Comparison of ENCODE assay signal across 16 cellular contexts in genomic region chr6:167758309-167759023, GRCh38.
DNase-seq lines count a peak whose midpoint lies in the region; ATAC-seq, FAIRE-seq and TF ChIP-seq lines count a peak whose summit lies in the region.
"Had no signal": no experiment of that assay in that cellular context is flagged by ENCODE, and none has a peak within 500 bp of the region (broad histone marks: within the 10 kb centered on the region; RNA-seq: fewer than 3 reads in every experiment).

No MANE protein-coding gene starts in this region.

- no peaks in the 10 kb centered on the region for H3F3A ChIP-seq in PC-9 (ENCODE audit: insufficient read depth, low read depth)

- H4K8ac ChIP-seq in trophoblast cell (ENCODE audit: low read depth, low read length) = no peak overlapping the region

- no CpG with 5 or more reads among the region's 20 CpGs for WGBS in trophoblast cell (ENCODE audit: extremely low coverage, insufficient coverage, insufficient read length)

- no peaks in the 10 kb centered on the region for H3K9me3 ChIP-seq in kidney (ENCODE audit: control insufficient read depth in 1 of 2, low read length in 2 of 2)
- no peaks in the 10 kb centered on the region for H3K9me3 ChIP-seq in trophoblast cell (ENCODE audit: insufficient read depth, low read depth, low read length)
- no peaks in the 10 kb centered on the region for H3K9me3 ChIP-seq in PC-9 (ENCODE audit: insufficient read depth, low read depth)

- peak overlapping the region; percentile 31 for H2AK5ac ChIP-seq in trophoblast cell (ENCODE audit: low read length)

- BruUV-seq in PC-9 (replicated peaks; lab: Mats Ljungman, UMichigan) = no TSS peak

- no peak for FAIRE-seq in kidney (lab: Jason Lieb, UNC)
- FAIRE-seq: A204.1, D721Med, H54 had no signal

- no peak overlapping the region for H4K12ac ChIP-seq in trophoblast cell (ENCODE audit: low read depth, low read length)

- no peak for TF ChIP-seq CTCF in HFFc6 (IDR thresholded peaks at IDR 0.05)
- no peak for TF ChIP-seq CTCF in kidney (IDR thresholded peaks at IDR 0.05; ENCODE audit: borderline replicate concordance, extremely low read depth, insufficient read depth)
- no peak for TF ChIP-seq CTCF in PC-9 (conservative IDR thresholded peaks at IDR 0.05)

- H2AFZ ChIP-seq in trophoblast cell (ENCODE audit: insufficient read depth, low read length, poor library complexity) = no peak overlapping the region
- no peak overlapping the region for H2AFZ ChIP-seq in PC-9

- H3K4me3 ChIP-seq in kidney (ENCODE audit: low read length in 2 of 2) = no peak overlapping the region
- no peak overlapping the region for H3K4me3 ChIP-seq in trophoblast cell (ENCODE audit: low read depth, low read length)
- H3K4me3 ChIP-seq in PC-9 = no peak overlapping the region

- H3K27me3 Mint-ChIP-seq in HFFc6 (ENCODE audit: insufficient read depth) = peaks cover 4% of the 10 kb centered on the region
- peaks cover 16% of the 10 kb centered on the region for H3K27me3 Mint-ChIP-seq in stimulated activated memory B cell treated with anti-CD40 and anti-IgM and Interleukin-4, amounts not matched to agents 10 μg/mL and 1 μg/mL and 100 μg/mL, for 72 hours

- H3K9ac ChIP-seq in kidney (ENCODE audit: low read length in 2 of 2) (no peak overlapping the region), trophoblast cell (ENCODE audit: low read length) (no peak overlapping the region)

- ATAC-seq in stimulated activated memory B cell treated with anti-CD40 and anti-IgM and Interleukin-4, amounts not matched to agents 10 μg/mL and 1 μg/mL and 100 μg/mL, for 72 hours = peak; percentile 13
- no peak for ATAC-seq in HG02938 (IDR thresholded peaks at IDR 0.05; ENCODE audit: unreplicated experiment)
- ATAC-seq: CD8-positive, alpha-beta T cell; HCT116 had no signal

- peak overlapping the region; percentile 8 for H2BK12ac ChIP-seq in trophoblast cell (ENCODE audit: low read length)

- H4K20me1 ChIP-seq in PC-9 (ENCODE audit: insufficient read depth) = no peaks in the 10 kb centered on the region

- no peaks in the 10 kb centered on the region for H3K79me2 ChIP-seq in trophoblast cell (ENCODE audit: control insufficient read depth, insufficient read depth, low read length, poor library complexity)
- no peaks in the 10 kb centered on the region for H3K79me2 ChIP-seq in PC-9 (ENCODE audit: low read depth)

- no peak overlapping the region for H3K14ac ChIP-seq in trophoblast cell (ENCODE audit: low read length)

- peak overlapping the region; percentile 82; the same call in 1 of the 2 replicates for H3K4me3 Mint-ChIP-seq in HFFc6
- no peak overlapping the region for H3K4me3 Mint-ChIP-seq in stimulated activated memory B cell treated with anti-CD40 and anti-IgM and Interleukin-4, amounts not matched to agents 10 μg/mL and 1 μg/mL and 100 μg/mL, for 72 hours
- H3K4me3 Mint-ChIP-seq: B cell; CD8-positive, alpha-beta T cell had no signal

- H3K27me3 ChIP-seq in trophoblast cell (ENCODE audit: insufficient read depth, low read length) = no peaks in the 10 kb centered on the region
- H3K27me3 ChIP-seq in PC-9 (ENCODE audit: insufficient read depth, low read depth) = peaks cover 15% of the 10 kb centered on the region; the same call in 1 of the 2 replicates

- no peaks in the 10 kb centered on the region for H3K79me1 ChIP-seq in trophoblast cell (ENCODE audit: low read length)

- H3K4me1 ChIP-seq in kidney (ENCODE audit: control insufficient read depth in 1 of 2, insufficient read depth in 1 of 2, low read depth in 1 of 2, low read length in 2 of 2) = peaks cover 8 to 12% of the 10 kb centered on the region in 2 donors
- peaks cover 15 to 16% of the 10 kb centered on the region in 2 experiments for H3K4me1 ChIP-seq in trophoblast cell (ENCODE audit: control insufficient read depth in 1 of 2, insufficient read depth in 2 of 2, low read length in 2 of 2)
- H3K4me1 ChIP-seq in PC-9 (replicated peaks; ENCODE audit: insufficient read depth) = no peaks in the 10 kb centered on the region

- H2BK120ac ChIP-seq in trophoblast cell (ENCODE audit: insufficient read depth, low read length, poor library complexity) = no peak overlapping the region

- H3K4ac ChIP-seq in trophoblast cell (ENCODE audit: low read depth, low read length) = no peak overlapping the region

- POLR2A ChIA-PET in PC-9 (lab: Charles Lee; ENCODE audit: unreplicated experiment) = no interaction called here

- H3K27ac Mint-ChIP-seq in HFFc6 = no peak overlapping the region
- no peak overlapping the region for H3K27ac Mint-ChIP-seq in stimulated activated memory B cell treated with anti-CD40 and anti-IgM and Interleukin-4, amounts not matched to agents 10 μg/mL and 1 μg/mL and 100 μg/mL, for 72 hours
- H3K27ac Mint-ChIP-seq: B cell; CD8-positive, alpha-beta T cell had no signal

- no peak overlapping the region for H3K18ac ChIP-seq in trophoblast cell (ENCODE audit: low read length)

- intact Hi-C loops in kidney (cut with DNase I) = no loop called here
- intact Hi-C loops in PC-9 (cut with micrococcal nuclease; ENCODE audit: unreplicated experiment) = loop anchor here (10.0 kb wide), 1 partner anchor 66 kb away; the partner anchor contains the start of gene AFDN

- CTCF ChIA-PET in PC-9 (lab: Charles Lee) = interaction anchor here (0.6 kb wide), 1 partner anchor 8 kb away, joined by 5 read pairs; no protein-coding TSS in a partner anchor

- no peaks in the 10 kb centered on the region for H3K9me2 ChIP-seq in PC-9 (ENCODE audit: insufficient read depth)

- no peak overlapping the region for H3K23ac ChIP-seq in trophoblast cell (ENCODE audit: low read length)

- H3K36me3 Mint-ChIP-seq in HFFc6 (ENCODE audit: low read depth) = no peaks in the 10 kb centered on the region
- no peaks in the 10 kb centered on the region for H3K36me3 Mint-ChIP-seq in stimulated activated memory B cell treated with anti-CD40 and anti-IgM and Interleukin-4, amounts not matched to agents 10 μg/mL and 1 μg/mL and 100 μg/mL, for 72 hours
- H3K36me3 Mint-ChIP-seq: CD8-positive, alpha-beta T cell had no signal

- DNase-seq in HFFc6 (no peak), kidney (peak; percentile 43), trophoblast cell (no peak), PC-9 (no peak), activated gamma-delta T cell treated with Interleukin-2 at 50 U/mL for 16 hours (no peak)
- DNase-seq: C1 segment of cervical spinal cord; CD8-positive, alpha-beta T cell; COR-L47; GF-D8 had no signal

- peak overlapping the region; percentile 15 for H4K91ac ChIP-seq in trophoblast cell (ENCODE audit: low read depth, low read length)

- H3K27ac ChIP-seq in kidney (ENCODE audit: low read depth in 2 of 2, low read length in 2 of 2) = no peak overlapping the region
- no peak overlapping the region for H3K27ac ChIP-seq in trophoblast cell (ENCODE audit: low read depth, low read length)
- no peak overlapping the region for H3K27ac ChIP-seq in PC-9

- peaks cover 14% of the 10 kb centered on the region; the same call in 1 of the 2 replicates for H3K4me1 Mint-ChIP-seq in HFFc6 (ENCODE audit: low read depth)
- no peaks in the 10 kb centered on the region for H3K4me1 Mint-ChIP-seq in stimulated activated memory B cell treated with anti-CD40 and anti-IgM and Interleukin-4, amounts not matched to agents 10 μg/mL and 1 μg/mL and 100 μg/mL, for 72 hours
- H3K4me1 Mint-ChIP-seq: B cell had no signal

- H3K9me3 Mint-ChIP-seq in HFFc6 = peaks cover 12% of the 10 kb centered on the region; the same call in 1 of the 2 replicates
- peaks cover 5% of the 10 kb centered on the region for H3K9me3 Mint-ChIP-seq in stimulated activated memory B cell treated with anti-CD40 and anti-IgM and Interleukin-4, amounts not matched to agents 10 μg/mL and 1 μg/mL and 100 μg/mL, for 72 hours
- H3K9me3 Mint-ChIP-seq: CD8-positive, alpha-beta T cell had no signal

- no peak overlapping the region for H2BK5ac ChIP-seq in trophoblast cell (ENCODE audit: low read depth, low read length, poor library complexity)

- H3K4me2 ChIP-seq in trophoblast cell (ENCODE audit: low read length) = no peak overlapping the region
- H3K4me2 ChIP-seq in PC-9 = no peak overlapping the region

- H3K36me3 ChIP-seq in kidney (ENCODE audit: control insufficient read depth in 1 of 2, insufficient read depth in 2 of 2, low read length in 2 of 2) (no peaks in the 10 kb centered on the region), trophoblast cell (ENCODE audit: control insufficient read depth in 1 of 2, insufficient read depth in 2 of 2, low read length in 2 of 2) (no peaks in the 10 kb centered on the region), PC-9 (ENCODE audit: low read depth) (no peaks in the 10 kb centered on the region)
